17 cellular contexts compared by ENCODE assay signal in the genomic region with DNA sequence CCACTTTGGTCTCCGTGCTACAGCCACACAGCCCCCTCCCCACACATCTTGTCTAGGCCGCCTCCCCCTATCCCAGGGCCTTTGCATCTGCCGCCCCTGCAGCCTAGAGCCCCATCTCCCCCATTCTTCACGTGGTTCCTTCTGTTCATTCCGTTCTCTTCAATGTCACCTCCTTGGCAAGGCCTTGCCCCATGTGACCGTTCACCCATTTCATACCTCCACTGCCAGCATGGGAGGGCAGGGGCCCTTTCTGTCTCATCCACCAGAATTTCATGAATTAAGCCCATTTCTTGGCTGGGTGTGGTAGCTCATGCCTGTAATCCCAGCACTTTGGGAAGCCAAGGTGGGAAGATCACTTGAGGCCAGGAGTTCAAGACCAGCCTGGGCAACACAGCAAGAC. TPM values are rescaled to one million over a fixed set of nuclear protein-coding genes. Genes with fewer than 3 reads are reported as not detected.
DNase-seq lines count a peak whose midpoint lies in the region; ATAC-seq and TF ChIP-seq lines count a peak whose summit lies in the region.
"Had no signal": no experiment of that assay in that cellular context is flagged by ENCODE, and none has a peak within 500 bp of the region (broad histone marks: within the 10 kb centered on the region; RNA-seq: fewer than 3 reads in every experiment).

No MANE protein-coding gene starts in this region.

- POLR2A ChIA-PET in HEK293 (lab: Yijun Ruan, JAX): interaction anchor here (0.7 kb wide), 1 partner anchor 62 kb away, joined by 6 read pairs; no protein-coding TSS in a partner anchor

- no peaks in the 10 kb centered on the region for H3K27me3 ChIP-seq in H7 (ENCODE audit: control insufficient read depth, insufficient read depth, low read length)

- no peak for TF ChIP-seq CTCF in HEK293 (tag by site-specific recombination; IDR thresholded peaks at IDR 0.05)

- no peak overlapping the region for H3K4me3 Mint-ChIP-seq in dendritic cell treated with granulocyte-macrophage colony-stimulating factor and Interleukin-4, amounts not matched to agents 40 ng/mL and 50 ng/mL, for 4 days
- H3K4me3 Mint-ChIP-seq: CD4-positive, alpha-beta memory T cell; H9; HFFc6 had no signal

- no peaks in the 10 kb centered on the region; the same call in 1 of the 2 replicates for H3K36me3 ChIP-seq in H7 (replicated peaks; ENCODE audit: control insufficient read depth, insufficient read depth, low read length)
- peaks cover 0 to 4% of the 10 kb centered on the region in 2 experiments; a peak in 1 of 3 replicates for H3K36me3 ChIP-seq in HEK293 (ENCODE audit: control insufficient read depth in 2 of 2, insufficient read depth in 1 of 2, low read length in 2 of 2)

- ATAC-seq in GM19455 (IDR thresholded peaks at IDR 0.05; ENCODE audit: unreplicated experiment): no peak
- ATAC-seq: HCT116 had no signal

- H3K4me1 Mint-ChIP-seq in dendritic cell treated with granulocyte-macrophage colony-stimulating factor and Interleukin-4, amounts not matched to agents 40 ng/mL and 50 ng/mL, for 4 days (ENCODE audit: low read depth): peaks cover 30% of the 10 kb centered on the region
- H3K4me1 Mint-ChIP-seq: CD4-positive, alpha-beta memory T cell had no signal

- no peaks in the 10 kb centered on the region for H3K9me3 ChIP-seq in HEK293 (ENCODE audit: control insufficient read depth, insufficient read depth, low read depth, low read length)

- H3K4me1 ChIP-seq in HEK293 (ENCODE audit: control insufficient read depth, insufficient read depth, low read length): no peaks in the 10 kb centered on the region

- peak overlapping the region; percentile 18 for H3K27ac Mint-ChIP-seq in dendritic cell treated with granulocyte-macrophage colony-stimulating factor and Interleukin-4, amounts not matched to agents 40 ng/mL and 50 ng/mL, for 4 days
- H3K27ac Mint-ChIP-seq: H9, HFFc6 had no signal

- no peak overlapping the region for H3K4me3 ChIP-seq in H7 (ENCODE audit: insufficient read depth, low read depth, low read length)
- no peak overlapping the region for H3K4me3 ChIP-seq in HEK293 (ENCODE audit: low read depth, low read length)
- H3K4me3 ChIP-seq: GM23248 had no signal

- intact Hi-C loops in dendritic cell treated with granulocyte-macrophage colony-stimulating factor and Interleukin-4, amounts not matched to agents 40 ng/mL and 50 ng/mL, for 4 days (cut with micrococcal nuclease): no loop called here

- CTCF ChIA-PET in HEK293 (lab: Yijun Ruan, JAX): no interaction called here

- no peaks in the 10 kb centered on the region for H3K9me3 Mint-ChIP-seq in dendritic cell treated with granulocyte-macrophage colony-stimulating factor and Interleukin-4, amounts not matched to agents 40 ng/mL and 50 ng/mL, for 4 days
- H3K9me3 Mint-ChIP-seq: CD4-positive, alpha-beta memory T cell; H9; HFFc6 had no signal

- peaks cover 86% of the 10 kb centered on the region for H3K36me3 Mint-ChIP-seq in dendritic cell treated with granulocyte-macrophage colony-stimulating factor and Interleukin-4, amounts not matched to agents 40 ng/mL and 50 ng/mL, for 4 days (ENCODE audit: low read depth)

- H3K27me3 Mint-ChIP-seq in dendritic cell treated with granulocyte-macrophage colony-stimulating factor and Interleukin-4, amounts not matched to agents 40 ng/mL and 50 ng/mL, for 4 days: no peaks in the 10 kb centered on the region
- H3K27me3 Mint-ChIP-seq: CD4-positive, alpha-beta memory T cell had no signal

- DNase-seq in H7 (peak; percentile 34), NCI-H524 (lab: John Stamatoyannopoulos, UW) (no peak)
- DNase-seq in activated naive CD4-positive, alpha-beta T cell (lab: John Stamatoyannopoulos, UW): no peak
- DNase-seq: C1 segment of cervical spinal cord; Calu3; CD4-positive, alpha-beta memory T cell; COR-L47; DMS53; DMS79 treated with DMSO at 0.1 percent for 48 hours; GF-D8; GM23248; H9; HFFc6 had no signal

- H3K27ac ChIP-seq in HEK293 (ENCODE audit: extremely low read depth, low read depth, low read length): no peak overlapping the region
- H3K27ac ChIP-seq: GM23248 had no signal

TF ChIP-seq in HEK293, 187 proteins besides CTCF, POLR2A, EP300 and RAD21:
- TF ChIP-seq, protein P1, sequence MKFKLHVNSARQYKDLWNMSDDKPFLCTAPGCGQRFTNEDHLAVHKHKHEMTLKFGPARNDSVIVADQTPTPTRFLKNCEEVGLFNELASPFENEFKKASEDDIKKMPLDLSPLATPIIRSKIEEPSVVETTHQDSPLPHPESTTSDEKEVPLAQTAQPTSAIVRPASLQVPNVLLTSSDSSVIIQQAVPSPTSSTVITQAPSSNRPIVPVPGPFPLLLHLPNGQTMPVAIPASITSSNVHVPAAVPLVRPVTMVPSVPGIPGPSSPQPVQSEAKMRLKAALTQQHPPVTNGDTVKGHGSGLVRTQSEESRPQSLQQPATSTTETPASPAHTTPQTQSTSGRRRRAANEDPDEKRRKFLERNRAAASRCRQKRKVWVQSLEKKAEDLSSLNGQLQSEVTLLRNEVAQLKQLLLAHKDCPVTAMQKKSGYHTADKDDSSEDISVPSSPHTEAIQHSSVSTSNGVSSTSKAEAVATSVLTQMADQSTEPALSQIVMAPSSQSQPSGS (tag by site-specific recombination; IDR thresholded peaks at IDR 0.05; ENCODE audit: low read depth): no peak
- TF ChIP-seq ZNF623 (tag by site-specific recombination; IDR thresholded peaks at IDR 0.05) (peak; percentile 61), ZFHX2 (tag by site-specific recombination; conservative IDR thresholded peaks at IDR 0.05) (0 out of 2 replicates have a peak, but pooled peaks have one; percentile 17)

RNA-seq across cellular contexts. Expression of a gene that starts 15.7 kb away (rescaled TPM):
- total RNA-seq in H7 (2014; rRNA removed; shearing (Covaris generic)): 114 and 155 TPM in 2 replicates

RNA-seq across cellular contexts. Expression of a gene that starts 15.9 kb away (rescaled TPM):
- 44.4 and 47.8 TPM in 2 replicates for total RNA-seq in H7 (2014; rRNA removed; shearing (Covaris generic))

RNA-seq across cellular contexts. Expression of a gene that starts 38.9 kb away (rescaled TPM):
- 16.9 and 31.4 TPM in 2 replicates for total RNA-seq in H7 (2014; rRNA removed; shearing (Covaris generic))
